In genomic region chr10:132313865-132314264, GRCh38 we compare ENCODE assay signal across 7 cellular contexts.
"Had no signal": no experiment of that assay in that cellular context is flagged by ENCODE, and none has a peak within 500 bp of the region (broad histone marks: within the 10 kb centered on the region; RNA-seq: fewer than 3 reads in every experiment).

No MANE protein-coding gene starts in this region.

- FAIRE-seq: H1, H54, HTR-8/SVneo had no signal

- H3K4me3 ChIP-seq: GM23338 had no signal

- H2AFZ ChIP-seq: GM23338 had no signal

- H3K4me2 ChIP-seq: GM23338 had no signal

- H3K9me3 Mint-ChIP-seq: GM23338 had no signal

- DNase-seq: H9, HCEC 1CT, IMR-90 had no signal

- H3K4me3 Mint-ChIP-seq: GM23338, H9 had no signal

- H3K27ac Mint-ChIP-seq: GM23338, H9 had no signal

- ATAC-seq: GM23338 had no signal
